In genomic region chr11:1763796-1764661, GRCh38 we compare ENCODE assay signal across 7 cellular contexts. TPM values are rescaled to one million over a fixed set of nuclear protein-coding genes. Genes with fewer than 3 reads are reported as not detected.
A peak's percentile ranks its signal among the peaks of the same experiment; 100 is the strongest.
DNase-seq lines count a peak whose midpoint lies in the region; ATAC-seq and TF ChIP-seq lines count a peak whose summit lies in the region.

TSS of gene CTSD (minus strand) at chr11:1763927. CDS start at chr11:1763859, 68 bp downstream.

- no peaks in the 10 kb centered on the region for H3K9me3 ChIP-seq in mammary epithelial cell (replicated peaks; ENCODE audit: insufficient read depth, low read length)
- H3K9me3 ChIP-seq in spleen: no peaks in the 10 kb centered on the region

- CTCF ChIA-PET in mammary epithelial cell (lab: Charles Lee; ENCODE audit: low non-redundant PET): no interaction called here

- H3K4me3 ChIP-seq in WI38 (ENCODE audit: low read depth, low read length) (peak within 1 kb of the TSS; percentile 85), mammary epithelial cell (replicated peaks in 1 of 3; ENCODE audit: insufficient read depth in 1 of 3, low read depth in 2 of 3, low read length in 3 of 3) (peak within 1 kb of the TSS; percentile 58 to 93 (median 83)), spleen (peak within 1 kb of the TSS; percentile 82 to 99 (median 95))

- peak within 1 kb of the TSS; percentile 32 for H3K27ac ChIP-seq in mammary epithelial cell (ENCODE audit: insufficient read depth, low read depth, low read length)
- H3K27ac ChIP-seq in spleen: peak within 1 kb of the TSS; percentile 90 to 99 (median 94)

- H3K36me3 ChIP-seq in mammary epithelial cell (ENCODE audit: insufficient read depth, low read length): no peaks in the 10 kb centered on the region
- peaks cover 0 to 31% (median 8%) of the 10 kb centered on the region in 6 donors for H3K36me3 ChIP-seq in spleen

- no peak for TF ChIP-seq CTCF in WI38 (IDR thresholded peaks at IDR 0.05; ENCODE audit: low read depth, low read length)
- TF ChIP-seq CTCF in mammary epithelial cell (conservative IDR thresholded peaks at IDR 0.05 in 1 of 2, IDR thresholded peaks at IDR 0.05 in 1 of 2; ENCODE audit: extremely low read depth in 1 of 2, insufficient read depth in 1 of 2, low read depth in 1 of 2, low read length in 2 of 2): no peak
- peak in 1 of 11 experiments; percentile 15 for TF ChIP-seq CTCF in spleen (IDR thresholded peaks at IDR 0.05 in 8 of 11, conservative IDR thresholded peaks at IDR 0.05 in 3 of 11)

- no TSS peak for BruUV-seq in mammary epithelial cell (replicated peaks; lab: Mats Ljungman, UMichigan)

- dilution Hi-C loops in mammary epithelial cell (cut with HindIII; ENCODE audit: low sequenced_read_pairs): no loop called here

- 7% methylated on average over 21 of the region's 85 CpGs for WGBS in mammary epithelial cell (ENCODE audit: low coverage, missing lambda C conversion rate)
- 4 to 10% (median 6%) methylated on average over 24 to 85 of the region's 85 CpGs for WGBS in spleen, 5 donors

- ATAC-seq in GM18505 (IDR thresholded peaks at IDR 0.05; ENCODE audit: unreplicated experiment) (peak; percentile 72), HG02759 (IDR thresholded peaks at IDR 0.05; ENCODE audit: unreplicated experiment) (peak; percentile 82)

- intact Hi-C loops in mammary epithelial cell (cut with micrococcal nuclease): loop anchor here (1.0 to 5.0 kb wide), 2 partner anchors 66 to 393 kb away; no protein-coding TSS in a partner anchor
- intact Hi-C loops in spleen (cut with DNase I; ENCODE audit: low total_unique reads): no loop called here

- in situ Hi-C loops in mammary epithelial cell (cut with MboI; ENCODE audit: low sequenced_read_pairs in 2 of 2): no loop called here

- TF ChIP-seq POLR2A in GM18505 (IDR thresholded peaks at IDR 0.05; ENCODE audit: borderline replicate concordance, extremely low read depth, insufficient read depth, insufficient read length) (peak; percentile 54), spleen (IDR thresholded peaks at IDR 0.05) (peak in 1 of 3 donors; percentile 15)

- peaks cover 41% of the 10 kb centered on the region for H3K4me1 ChIP-seq in mammary epithelial cell (ENCODE audit: insufficient read depth, low read length)
- H3K4me1 ChIP-seq in spleen: peaks cover 41 to 55% (median 51%) of the 10 kb centered on the region in 6 donors

- H3K79me2 ChIP-seq in mammary epithelial cell (ENCODE audit: insufficient read depth, low read length): peaks cover 47% of the 10 kb centered on the region

- H3K27me3 ChIP-seq in mammary epithelial cell (ENCODE audit: insufficient read depth, low read length) (no peaks in the 10 kb centered on the region), spleen (replicated peaks in 1 of 7) (no peaks in the 10 kb centered on the region)

- DNase-seq in NCI-H2029 (lab: John Stamatoyannopoulos, UW) (peak; percentile 80), mammary epithelial cell (peak; percentile 66), inferior parietal cortex (ENCODE audit: extremely low spot score) (peak; percentile 81), spleen (peak; percentile 97)

- peak within 1 kb of the TSS; percentile 90 for H3K4me2 ChIP-seq in mammary epithelial cell (ENCODE audit: insufficient read depth, low read depth, low read length)

- peak within 1 kb of the TSS; percentile 81 for H2AFZ ChIP-seq in mammary epithelial cell (ENCODE audit: low read depth, low read length)

- H4K20me1 ChIP-seq in mammary epithelial cell (ENCODE audit: insufficient read depth, low read length): no peaks in the 10 kb centered on the region

- peak within 1 kb of the TSS; percentile 56 for H3K9ac ChIP-seq in mammary epithelial cell (ENCODE audit: insufficient read depth, low read length)

RNA-seq across cellular contexts. Expression of gene CTSD, which starts in this region (rescaled TPM):
- 100 to 1,000 TPM; 550 to 659 TPM for total RNA-seq in mammary epithelial cell
- 569 TPM for polyA plus RNA-seq in mammary epithelial cell
- 834 TPM for polyA minus RNA-seq in mammary epithelial cell
- total RNA-seq in spleen: 1,000 to 10,000 TPM in 2 of 7 donors, 100 to 1,000 TPM in 5; 653 to 1,234 (median 749) TPM
- polyA plus RNA-seq in spleen: 1,000 to 10,000 TPM in 1 of 3 donors, 100 to 1,000 TPM in 2; 289 to 1,120 (median 418) TPM

Comparison
In these comparisons a context has a peak if more than half of its experiments do, and no peak if none do; other contexts are left out.
1. Peak in every context shown above with its lines: DNase-seq, ATAC-seq, H3K4me3 ChIP-seq and H3K27ac ChIP-seq.